ENCODE assay signal across 10 cellular contexts in genomic region chr22:46574993-46575914, GRCh38. TPM values are rescaled to one million over a fixed set of nuclear protein-coding genes. Genes with fewer than 3 reads are reported as not detected.
DNase-seq lines count a peak whose midpoint lies in the region; ATAC-seq, FAIRE-seq and TF ChIP-seq lines count a peak whose summit lies in the region.
"Had no signal": no experiment of that assay in that cellular context is flagged by ENCODE, and none has a peak within 500 bp of the region (broad histone marks: within the 10 kb centered on the region; RNA-seq: fewer than 3 reads in every experiment).

No MANE protein-coding gene starts in this region.

- H3K36me3 ChIP-seq in HCT116 (ENCODE audit: control insufficient read depth in 1 of 2, insufficient read depth in 2 of 2, low read length in 2 of 2), result no peaks in the 10 kb centered on the region
- H3K36me3 ChIP-seq in pancreas, result no peaks in the 10 kb centered on the region
- H3K36me3 ChIP-seq in Karpas-422 (ENCODE audit: insufficient read depth, low read length), result no peaks in the 10 kb centered on the region

- no TSS peak for BruUV-seq in HCT116 (replicated peaks; lab: Mats Ljungman, UMichigan)

- TF ChIP-seq RAD21 in HCT116 (IDR thresholded peaks at IDR 0.05; ENCODE audit: low read depth), result no peak

- POLR2A ChIA-PET in HCT116 (lab: Charles Lee), result interaction anchor here (0.8 to 1.5 kb wide), 4 partner anchors 11 to 188 kb away, joined by 3 to 5 read pairs (median 4); partner anchors contain the start of gene TBC1D22A

- CTCF ChIA-PET in HCT116 (lab: Charles Lee), result interaction anchor here (2.1 kb wide), 1 partner anchor 12 kb away, joined by 13 read pairs; no protein-coding TSS in a partner anchor

- H3K27ac ChIP-seq in HCT116 (ENCODE audit: low read depth, low read length), result peak overlapping the region; percentile 65
- H3K27ac ChIP-seq in pancreas, result peak overlapping the region; percentile 78 to 97 (median 88)
- H3K27ac ChIP-seq in Karpas-422 (ENCODE audit: low read length), result no peak overlapping the region

- DNase-seq in HCT116 (ENCODE audit: low read depth, low spot score), result peak; percentile 46
- DNase-seq in RPMI8226, result peak; percentile 63
- DNase-seq in pancreas, result peak; percentile 74 to 83 (median 78)
- DNase-seq in NCI-H345 treated with DMSO at 0.1 percent for 48 hours (lab: John Stamatoyannopoulos, UW; ENCODE audit: unreplicated experiment), result no peak
- no peak for DNase-seq in Karpas-422
- DNase-seq in NAMALWA (ENCODE audit: low spot score), result no peak
- DNase-seq: NCI-H187 treated with DMSO at 0.1 percent for 48 hours; stimulated activated naive CD4-positive, alpha-beta T cell treated with Interleukin-2 at 50 U/mL for 16 hours had no signal

- H3K4me1 ChIP-seq in HCT116 (ENCODE audit: control insufficient read depth in 1 of 2, insufficient read depth in 2 of 2, low read length in 2 of 2), result peaks cover 34 to 48% of the 10 kb centered on the region in 2 experiments
- peaks cover 38 to 59% (median 40%) of the 10 kb centered on the region in 3 donors for H3K4me1 ChIP-seq in pancreas
- peaks cover 13% of the 10 kb centered on the region for H3K4me1 ChIP-seq in Karpas-422 (ENCODE audit: low read length)

- RAD21 ChIA-PET in HCT116 (lab: Charles Lee; ENCODE audit: low non-redundant PET in 1 of 2, low total read pairs in 2 of 2, uncharacterized antibody in 2 of 2, unreplicated experiment in 2 of 2), result no interaction called here

- FAIRE-seq in pancreas (lab: Jason Lieb, UNC), result no peak

- H3K79me2 ChIP-seq in HCT116 (ENCODE audit: insufficient read depth, low read length) (peaks cover 18% of the 10 kb centered on the region; the same call in 1 of the 2 replicates), Karpas-422 (ENCODE audit: low read length) (no peaks in the 10 kb centered on the region)

- H3K27me3 ChIP-seq in HCT116 (ENCODE audit: insufficient read depth, low read length) (no peaks in the 10 kb centered on the region), pancreas (no peaks in the 10 kb centered on the region), Karpas-422 (ENCODE audit: low read length) (no peaks in the 10 kb centered on the region)

- H3K4me3 ChIP-seq in HCT116 (replicated peaks in 1 of 2; ENCODE audit: low read depth in 1 of 2, low read length in 2 of 2), result peak overlapping the region in 1 of 2 experiments; percentile 24; a peak in 2 of 4 replicates
- H3K4me3 ChIP-seq in pancreas, result no peak overlapping the region
- no peak overlapping the region for H3K4me3 ChIP-seq in Karpas-422 (ENCODE audit: low read length)

- H3K9me3 ChIP-seq in HCT116 (ENCODE audit: control insufficient read depth in 1 of 2, insufficient read depth in 1 of 2, low read depth in 1 of 2, low read length in 2 of 2) (no peaks in the 10 kb centered on the region; a peak in 1 of 4 replicates), pancreas (no peaks in the 10 kb centered on the region), Karpas-422 (ENCODE audit: low read length) (peaks cover 9% of the 10 kb centered on the region; the same call in 1 of the 2 replicates)

- WGBS in pancreas, 2 donors, result 48 to 53% methylated on average over 19 of the region's 19 CpGs

- no peak for TF ChIP-seq POLR2A in HCT116 (IDR thresholded peaks at IDR 0.05; ENCODE audit: borderline replicate concordance, extremely low read depth, insufficient read depth, insufficient read length)

- ATAC-seq in HCT116 (peak; percentile 62), esophagus mucosa (peak; percentile 22), pancreas (peak; percentile 55 to 65 (median 59)), HG03108 (IDR thresholded peaks at IDR 0.05; ENCODE audit: unreplicated experiment) (no peak)

- peak overlapping the region; percentile 75 for H3K4me2 ChIP-seq in HCT116 (ENCODE audit: low read length)
- no peak overlapping the region for H3K4me2 ChIP-seq in Karpas-422 (ENCODE audit: low read depth, low read length, poor library complexity, severe bottlenecking)

- H2AFZ ChIP-seq in HCT116 (ENCODE audit: low read depth, low read length, poor library complexity, severe bottlenecking), result peak overlapping the region; percentile 74
- no peak overlapping the region for H2AFZ ChIP-seq in Karpas-422 (ENCODE audit: low read length)

- H3K9ac ChIP-seq in HCT116 (ENCODE audit: low read length) (peak overlapping the region; percentile 47), Karpas-422 (ENCODE audit: low read length) (no peak overlapping the region)

- H4K20me1 ChIP-seq in HCT116 (ENCODE audit: insufficient read depth) (no peaks in the 10 kb centered on the region), Karpas-422 (ENCODE audit: insufficient read depth, low read depth, low read length) (peaks cover 9% of the 10 kb centered on the region; the same call in 1 of the 2 replicates)

- no peaks in the 10 kb centered on the region for H3K9me2 ChIP-seq in HCT116 (ENCODE audit: insufficient read depth)
- H3K9me2 ChIP-seq in Karpas-422 (replicated peaks; ENCODE audit: insufficient read depth, low read length), result no peaks in the 10 kb centered on the region

- intact Hi-C loops in HCT116 (cut with micrococcal nuclease) (no loop called here), pancreas (cut with DNase I) (loop anchor here in 2 of 3 donors (10.0 kb wide), 2 partner anchors 160 to 180 kb away; partner anchors contain the start of gene CERK (in 1 of the 2))

- TF ChIP-seq CTCF in HCT116 (IDR thresholded peaks at IDR 0.05 in 2 of 3, conservative IDR thresholded peaks at IDR 0.05 in 1 of 3; ENCODE audit: borderline replicate concordance in 1 of 3, insufficient read depth in 1 of 3, low read depth in 2 of 3, low read length in 2 of 3) (no peak), pancreas (IDR thresholded peaks at IDR 0.05) (no peak)

TF ChIP-seq in HCT116, 20 proteins besides CTCF, POLR2A, EP300 and RAD21:
- TF ChIP-seq EZH2 (IDR thresholded peaks at IDR 0.05), result no peak
- peak; percentile 80 for TF ChIP-seq JUND (IDR thresholded peaks at IDR 0.05)
- TF ChIP-seq ZFX (IDR thresholded peaks at IDR 0.05), result no peak
- no peak for TF ChIP-seq CEBPB (IDR thresholded peaks at IDR 0.05; ENCODE audit: low read depth)
- peak; percentile 27; the same call in 1 of the 2 replicates for TF ChIP-seq POLR2AphosphoS5 (IDR thresholded peaks at IDR 0.05; ENCODE audit: low read depth, low read length)
- peak; percentile 61 for TF ChIP-seq SP1 (IDR thresholded peaks at IDR 0.05; ENCODE audit: low read depth)
- TF ChIP-seq FOSL1 (IDR thresholded peaks at IDR 0.05; ENCODE audit: low read depth), result peak; percentile 79
- no peak for TF ChIP-seq ZBTB33 (IDR thresholded peaks at IDR 0.05; ENCODE audit: extremely low read depth, insufficient replicate concordance, low read length)
- TF ChIP-seq YY1 (IDR thresholded peaks at IDR 0.05; ENCODE audit: extremely low read depth, insufficient replicate concordance, low read depth, low read length), result no peak
- TF ChIP-seq CBX3 (IDR thresholded peaks at IDR 0.05; ENCODE audit: low read depth), result 0 out of 2 replicates have a peak, but pooled peaks have one; percentile 45
- no peak for TF ChIP-seq EZH2phosphoT487 (IDR thresholded peaks at IDR 0.05; ENCODE audit: borderline replicate concordance)
- no peak for TF ChIP-seq REST (IDR thresholded peaks at IDR 0.05; ENCODE audit: low read depth)

RNA-seq across cellular contexts. Expression of gene CELSR1, which starts 37.8 kb away (rescaled TPM):
- 19.6 TPM for total RNA-seq in HCT116 (2021; ENCODE audit: unreplicated experiment)
- polyA plus RNA-seq in HCT116 (2012), result 21.9 and 26.8 TPM in 2 replicates
- 36.0 TPM for total RNA-seq in esophagus mucosa
- total RNA-seq in pancreas, result 1 to 10 TPM in 5 of 6 donors, under 1 TPM in 1; 0.75 to 3.2 (median 1.2) TPM
- 1 to 10 TPM; 1.6 to 2.2 TPM for polyA plus RNA-seq in pancreas
- 0.11 and 0.51 TPM in 2 replicates for total RNA-seq in Karpas-422 (2014; rRNA removed; shearing (Covaris generic); ENCODE audit: low replicate concordance)

RNA-seq across cellular contexts. Expression of gene GRAMD4, which starts 44.9 kb away (rescaled TPM):
- total RNA-seq in HCT116 (2021; ENCODE audit: unreplicated experiment) (25.8 TPM), esophagus mucosa (37.7 TPM), pancreas (10 to 100 TPM; 16.6 to 36.4 (median 23.6) TPM)
- 11.4 and 13.3 TPM in 2 replicates for polyA plus RNA-seq in HCT116 (2012)
- polyA plus RNA-seq in pancreas, result 10 to 100 TPM; 13.2 to 13.8 TPM
- total RNA-seq in Karpas-422 (2014; rRNA removed; shearing (Covaris generic); ENCODE audit: low replicate concordance), result 29.0 and 43.1 TPM in 2 replicates

Comparison
In these comparisons a context has a peak if more than half of its experiments do, and no peak if none do; other contexts are left out.
1. DNase-seq: peak in HCT116 (single experiment), RPMI8226 (single experiment) and pancreas (6 of 6); none in NCI-H345 treated with DMSO at 0.1 percent for 48 hours (single experiment), Karpas-422 (single experiment) and NAMALWA (single experiment).